12 cellular contexts compared by ENCODE assay signal in the genomic region with DNA sequence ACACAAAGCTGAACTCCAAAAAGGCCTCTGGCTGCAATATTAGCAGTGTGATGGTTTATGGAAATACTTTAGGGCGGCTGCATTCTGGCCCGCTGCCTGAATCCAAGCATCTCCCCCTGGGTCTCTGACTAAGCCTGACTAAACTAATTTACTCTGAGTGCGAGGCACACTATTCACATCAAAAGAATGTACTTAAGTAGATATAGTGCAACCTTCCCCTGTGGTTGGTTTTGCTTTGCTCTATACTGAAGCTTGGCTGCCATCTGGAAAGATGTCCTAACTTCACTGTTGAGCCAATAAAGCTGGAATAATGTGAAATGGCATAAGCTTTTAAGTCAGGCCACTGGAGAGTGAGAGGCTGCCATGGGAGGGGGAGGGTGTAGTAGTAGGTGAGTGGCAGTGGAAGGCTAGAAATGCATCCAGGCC.
A peak's percentile ranks its signal among the peaks of the same experiment; 100 is the strongest.
DNase-seq lines count a peak whose midpoint lies in the region; ATAC-seq and TF ChIP-seq lines count a peak whose summit lies in the region.
"Had no signal": no experiment of that assay in that cellular context is flagged by ENCODE, and none has a peak within 500 bp of the region (broad histone marks: within the 10 kb centered on the region; RNA-seq: fewer than 3 reads in every experiment).

No MANE protein-coding gene starts in this region.

- WGBS in aorta, 2 donors, result 35% methylated on average over 3 of the region's 3 CpGs

- H3K4me1 ChIP-seq in left ventricle myocardium inferior (no peaks in the 10 kb centered on the region), aorta (ENCODE audit: control insufficient read depth in 1 of 2, insufficient read depth in 2 of 2, low read length in 2 of 2) (no peaks in the 10 kb centered on the region)

- H3K4me3 ChIP-seq in left ventricle myocardium inferior, result no peak overlapping the region
- H3K4me3 ChIP-seq in brain microvascular endothelial cell (ENCODE audit: low read depth, low read length), result no peak overlapping the region
- H3K4me3 ChIP-seq in aorta (ENCODE audit: low read length in 2 of 2), result no peak overlapping the region
- H3K4me3 ChIP-seq: skin epidermis, thoracic aorta had no signal

- in situ Hi-C loops in brain microvascular endothelial cell (cut with HindIII; ENCODE audit: low pct_ligation_motif_present, low sequenced_read_pairs), result no loop called here

- peaks cover 5% of the 10 kb centered on the region for H3K36me3 Mint-ChIP-seq in natural killer cell treated with Interleukin-12 subunit alpha and Interleukin-12 subunit beta and Interleukin-15 and Interleukin-18, amount 100 ng/mL, for 72 hours

- H3K27ac Mint-ChIP-seq in natural killer cell treated with Interleukin-12 subunit alpha and Interleukin-12 subunit beta and Interleukin-15 and Interleukin-18, amount 100 ng/mL, for 72 hours, result no peak overlapping the region

- intact Hi-C loops in Right ventricle myocardium superior (cut with DNase I) (no loop called here), left ventricle myocardium inferior (cut with micrococcal nuclease) (no loop called here), aorta (cut with DNase I) (no loop called here)

- no peaks in the 10 kb centered on the region for H3K4me1 Mint-ChIP-seq in natural killer cell treated with Interleukin-12 subunit alpha and Interleukin-12 subunit beta and Interleukin-15 and Interleukin-18, amount 100 ng/mL, for 72 hours (ENCODE audit: low read depth in 2 of 2)

- TF ChIP-seq CTCF in left ventricle myocardium inferior (IDR thresholded peaks at IDR 0.05; ENCODE audit: borderline replicate concordance) (no peak), brain microvascular endothelial cell (IDR thresholded peaks at IDR 0.05; ENCODE audit: low read depth, low read length, missing control alignments) (no peak)

- H3K9me3 Mint-ChIP-seq in natural killer cell treated with Interleukin-12 subunit alpha and Interleukin-12 subunit beta and Interleukin-15 and Interleukin-18, amount 100 ng/mL, for 72 hours, result peaks cover 20% of the 10 kb centered on the region

- DNase-seq in Right ventricle myocardium superior (peak; percentile 59), left ventricle myocardium inferior (no peak), brain microvascular endothelial cell (peak; percentile 98), kidney tubule cell (ENCODE audit: low spot score) (peak; percentile 99), aorta (peak; percentile 77 to 82), NCI-H1048 (lab: John Stamatoyannopoulos, UW) (no peak), MV-4-11 (lab: John Stamatoyannopoulos, UW) (no peak)
- no peak for DNase-seq in natural killer cell treated with Interleukin-12 subunit alpha and Interleukin-12 subunit beta and Interleukin-15 and Interleukin-18, amount 100 ng/mL, for 72 hours (ENCODE audit: low spot score)
- DNase-seq: hypothalamus, NCI-H1105 treated with DMSO at 0.1 percent for 48 hours had no signal

- H3K27me3 ChIP-seq in left ventricle myocardium inferior (ENCODE audit: low read depth) (no peaks in the 10 kb centered on the region), brain microvascular endothelial cell (replicated peaks) (no peaks in the 10 kb centered on the region), aorta (ENCODE audit: control insufficient read depth in 1 of 2, insufficient read depth in 2 of 2, low read length in 1 of 2) (no peaks in the 10 kb centered on the region)

- no peak overlapping the region for H3K4me3 Mint-ChIP-seq in natural killer cell treated with Interleukin-12 subunit alpha and Interleukin-12 subunit beta and Interleukin-15 and Interleukin-18, amount 100 ng/mL, for 72 hours

- H3K27me3 Mint-ChIP-seq in natural killer cell treated with Interleukin-12 subunit alpha and Interleukin-12 subunit beta and Interleukin-15 and Interleukin-18, amount 100 ng/mL, for 72 hours, result no peaks in the 10 kb centered on the region

- H3K36me3 ChIP-seq in left ventricle myocardium inferior (no peaks in the 10 kb centered on the region), brain microvascular endothelial cell (replicated peaks) (no peaks in the 10 kb centered on the region), aorta (ENCODE audit: control insufficient read depth in 1 of 2, insufficient read depth in 2 of 2, low read length in 1 of 2) (no peaks in the 10 kb centered on the region)
- H3K36me3 ChIP-seq: thoracic aorta had no signal

- H3K9me3 ChIP-seq in left ventricle myocardium inferior (replicated peaks), result peaks cover 15% of the 10 kb centered on the region
- H3K9me3 ChIP-seq in aorta (ENCODE audit: control insufficient read depth, low read length), result peaks cover 4% of the 10 kb centered on the region
- H3K9me3 ChIP-seq: thoracic aorta had no signal

- H3K27ac ChIP-seq in left ventricle myocardium inferior (replicated peaks), result no peak overlapping the region
- H3K27ac ChIP-seq in brain microvascular endothelial cell, result peak overlapping the region; percentile 95
- no peak overlapping the region for H3K27ac ChIP-seq in aorta (ENCODE audit: low read depth in 1 of 2, low read length in 2 of 2)

- ATAC-seq in Right ventricle myocardium superior (ENCODE audit: poor library complexity) (no peak), aorta (ENCODE audit: low FRiP score) (peak; percentile 83)
- no peak for ATAC-seq in natural killer cell treated with Interleukin-12 subunit alpha and Interleukin-12 subunit beta and Interleukin-15 and Interleukin-18, amount 100 ng/mL, for 72 hours

Comparison
In these comparisons a context has a peak if more than half of its experiments do, and no peak if none do; other contexts are left out.
1. DNase-seq: peak in Right ventricle myocardium superior (single experiment), brain microvascular endothelial cell (single experiment), kidney tubule cell (single experiment) and aorta (2 of 2); none in left ventricle myocardium inferior (single experiment), NCI-H1048 (single experiment), natural killer cell treated with Interleukin-12 subunit alpha and Interleukin-12 subunit beta and Interleukin-15 and Interleukin-18, amount 100 ng/mL, for 72 hours (single experiment) and MV-4-11 (single experiment).